Comparison of ENCODE assay signal across 1 cellular context in genomic region chr2:200525882-200526651, GRCh38.
TF ChIP-seq lines count a peak whose summit lies in the region.

Gene SGO2, plus strand, starts transcription at chr2:200526207. Its CDS starts 6,769 bp downstream, at chr2:200532976.

TF ChIP-seq in K562, 482 proteins besides CTCF, POLR2A, EP300 and RAD21 (continued from another document):
- no peak for TF ChIP-seq CBX5 (IDR thresholded peaks at IDR 0.05; ENCODE audit: borderline replicate concordance, low read depth)
- peak; percentile 5 for TF ChIP-seq SP2 (IDR thresholded peaks at IDR 0.05; ENCODE audit: extremely low read depth, low read depth, low read length, poor library complexity, severe bottlenecking)
- no peak for TF ChIP-seq ZNF512 (tag; IDR thresholded peaks at IDR 0.05)
- peak; percentile 59 for TF ChIP-seq POLR2AphosphoS5 (IDR thresholded peaks at IDR 0.05; ENCODE audit: control insufficient read depth, insufficient read depth, low read depth, low read length)
- TF ChIP-seq RBM39 (optimal IDR thresholded peaks at IDR 0.05; ENCODE audit: low read depth, low read length): no peak
- TF ChIP-seq JUNB (CRISPR knock-in tag; conservative IDR thresholded peaks at IDR 0.05): no peak
- no peak for TF ChIP-seq ZNF282 (CRISPR knock-in tag; IDR thresholded peaks at IDR 0.05)
- TF ChIP-seq POLR2G (IDR thresholded peaks at IDR 0.05; ENCODE audit: low read depth, low read length): peak; percentile 94
- peak; percentile 72; the same call in 1 of the 2 replicates for TF ChIP-seq SIN3B (IDR thresholded peaks at IDR 0.05; ENCODE audit: low read depth)
- no peak for TF ChIP-seq ZNF277 (CRISPR knock-in tag; IDR thresholded peaks at IDR 0.05; ENCODE audit: borderline replicate concordance)
- peak; percentile 99 for TF ChIP-seq FOXM1 (IDR thresholded peaks at IDR 0.05; ENCODE audit: low read depth)
- peak; percentile 62; the same call in 1 of the 2 replicates for TF ChIP-seq FOXM1 (CRISPR knock-in tag; IDR thresholded peaks at IDR 0.05; ENCODE audit: low read depth)
- peak; percentile 93 for TF ChIP-seq RBFOX2 (IDR thresholded peaks at IDR 0.05; ENCODE audit: low read depth, low read length)
- 0 out of 4 replicates have a peak, but pooled peaks of 1 of the 2 experiments have one; percentile 5 for TF ChIP-seq NONO (IDR thresholded peaks at IDR 0.05; ENCODE audit: low read depth in 2 of 2, low read length in 1 of 2)
- peak; percentile 88 for TF ChIP-seq E2F1 (CRISPR knock-in tag; IDR thresholded peaks at IDR 0.05)
- TF ChIP-seq XRCC5 (IDR thresholded peaks at IDR 0.05; ENCODE audit: low read depth, low read length): peak; percentile 44; the same call in 1 of the 2 replicates
- peak in 1 of 2 experiments; percentile 7; a peak in 1 of 4 replicates for TF ChIP-seq RCOR1 (IDR thresholded peaks at IDR 0.05; ENCODE audit: borderline replicate concordance in 1 of 2, low read depth in 2 of 2, low read length in 2 of 2)
- no peak for TF ChIP-seq ZNF347 (CRISPR knock-in tag; IDR thresholded peaks at IDR 0.05; ENCODE audit: low read depth)
- TF ChIP-seq E2F8 (IDR thresholded peaks at IDR 0.05; ENCODE audit: low read depth, partially characterized antibody): peak; percentile 73
